10 cellular contexts compared by ENCODE assay signal in genomic region chr1:7781923-7782495, GRCh38. TPM values are rescaled to one million over a fixed set of nuclear protein-coding genes. Genes with fewer than 3 reads are reported as not detected.
DNase-seq lines count a peak whose midpoint lies in the region; ATAC-seq, FAIRE-seq and TF ChIP-seq lines count a peak whose summit lies in the region.
"Had no signal": no experiment of that assay in that cellular context is flagged by ENCODE, and none has a peak within 500 bp of the region (broad histone marks: within the 10 kb centered on the region; RNA-seq: fewer than 3 reads in every experiment).

No MANE protein-coding gene starts in this region.

- no peak overlapping the region for H4K8ac ChIP-seq in trophoblast cell (ENCODE audit: low read depth, low read length)

- H3K36me3 ChIP-seq in trophoblast cell (ENCODE audit: control insufficient read depth in 1 of 2, insufficient read depth in 2 of 2, low read length in 2 of 2): peaks cover 9 to 23% of the 10 kb centered on the region in 2 experiments

- H3K9me3 ChIP-seq in trophoblast cell (ENCODE audit: insufficient read depth, low read depth, low read length): peaks cover 5% of the 10 kb centered on the region

- H3K4me3 ChIP-seq in trophoblast cell (ENCODE audit: low read depth, low read length) (no peak overlapping the region), coronary artery (no peak overlapping the region)

- H3K27me3 Mint-ChIP-seq in Calu3 (ENCODE audit: unreplicated experiment): no peaks in the 10 kb centered on the region

- peaks cover 14% of the 10 kb centered on the region for H3K4me1 Mint-ChIP-seq in Calu3 (ENCODE audit: low read depth, unreplicated experiment)

- intact Hi-C loops in Calu3 (cut with micrococcal nuclease; ENCODE audit: unreplicated experiment): no loop called here

- H3K27ac ChIP-seq in trophoblast cell (ENCODE audit: low read depth, low read length): no peak overlapping the region
- H3K27ac ChIP-seq in coronary artery: peak overlapping the region in 1 of 2 donors; percentile 97

- peaks cover 5 to 8% of the 10 kb centered on the region in 2 experiments for H3K4me1 ChIP-seq in trophoblast cell (ENCODE audit: control insufficient read depth in 1 of 2, insufficient read depth in 2 of 2, low read length in 2 of 2)

- DNase-seq in Calu3: no peak
- peak; percentile 74 for DNase-seq in NOMO-1 treated with dmso at 0.1 percent for 144 hours (lab: John Stamatoyannopoulos, UW; ENCODE audit: unreplicated experiment)
- peak; percentile 18 for DNase-seq in central memory CD4-positive, alpha-beta T cell
- peak; percentile 84 to 88 for DNase-seq in trophoblast cell
- DNase-seq in coronary artery (ENCODE audit: low spot score): no peak
- DNase-seq in frontal cortex (ENCODE audit: low spot score in 2 of 2): no peak
- DNase-seq: DND-41, NCI-H2081 treated with DMSO at 0.1 percent for 48 hours had no signal

- no peak overlapping the region for H3K9ac ChIP-seq in trophoblast cell (ENCODE audit: low read length)

- peaks cover 6% of the 10 kb centered on the region for H3K79me1 ChIP-seq in trophoblast cell (ENCODE audit: low read length)

- no peak overlapping the region for H2AFZ ChIP-seq in trophoblast cell (ENCODE audit: insufficient read depth, low read length, poor library complexity)

- no peak overlapping the region for H2AK5ac ChIP-seq in trophoblast cell (ENCODE audit: low read length)

- no peak overlapping the region for H4K12ac ChIP-seq in trophoblast cell (ENCODE audit: low read depth, low read length)

- H3K14ac ChIP-seq in trophoblast cell (ENCODE audit: low read length): no peak overlapping the region

- peak overlapping the region; percentile 62 for H3K4me3 Mint-ChIP-seq in Calu3 (ENCODE audit: low read depth, unreplicated experiment)

- H3K4ac ChIP-seq in trophoblast cell (ENCODE audit: low read depth, low read length): no peak overlapping the region

- no CpG with 5 or more reads among the region's 16 CpGs for WGBS in trophoblast cell (ENCODE audit: extremely low coverage, insufficient coverage, insufficient read length)

- no peak overlapping the region for H3K23ac ChIP-seq in trophoblast cell (ENCODE audit: low read length)

- H3K18ac ChIP-seq in trophoblast cell (ENCODE audit: low read length): no peak overlapping the region

- no peak overlapping the region for H4K91ac ChIP-seq in trophoblast cell (ENCODE audit: low read depth, low read length)

- no peak overlapping the region for H3K4me2 ChIP-seq in trophoblast cell (ENCODE audit: low read length)

- CTCF ChIA-PET in Calu3 (lab: Charles Lee): interaction anchor here (0.7 kb wide), 1 partner anchor 1624 kb away, joined by 3 read pairs; no protein-coding TSS in a partner anchor

- no TSS peak for BruUV-seq in Calu3 (replicated peaks; lab: Mats Ljungman, UMichigan)

- no peak overlapping the region for H2BK12ac ChIP-seq in trophoblast cell (ENCODE audit: low read length)

- H2BK5ac ChIP-seq in trophoblast cell (ENCODE audit: low read depth, low read length, poor library complexity): no peak overlapping the region

- no peak for TF ChIP-seq CTCF in Calu3 (IDR thresholded peaks at IDR 0.05; ENCODE audit: unreplicated experiment)
- TF ChIP-seq CTCF in coronary artery (IDR thresholded peaks at IDR 0.05): no peak

- H3K36me3 Mint-ChIP-seq in Calu3 (ENCODE audit: insufficient read depth, unreplicated experiment): peaks cover 26% of the 10 kb centered on the region

- H2BK120ac ChIP-seq in trophoblast cell (ENCODE audit: insufficient read depth, low read length, poor library complexity): no peak overlapping the region

- no peaks in the 10 kb centered on the region for H3K9me3 Mint-ChIP-seq in Calu3 (ENCODE audit: low read depth, unreplicated experiment)

- no peak for FAIRE-seq in frontal cortex (lab: Jason Lieb, UNC)

- no peak overlapping the region for H3K27ac Mint-ChIP-seq in Calu3 (ENCODE audit: unreplicated experiment)

- peaks cover 2% of the 10 kb centered on the region for H3K79me2 ChIP-seq in trophoblast cell (ENCODE audit: control insufficient read depth, insufficient read depth, low read length, poor library complexity)

- H3K27me3 ChIP-seq in trophoblast cell (ENCODE audit: insufficient read depth, low read length): peaks cover 3% of the 10 kb centered on the region

- ATAC-seq in GM19328 (IDR thresholded peaks at IDR 0.05; ENCODE audit: unreplicated experiment): no peak
- no peak for ATAC-seq in activated CD4-positive, CD25-positive, alpha-beta regulatory T cell treated with anti-CD3 and anti-CD28 coated beads, Interleukin-2, amount 50 U/mL, for 24 hours

RNA-seq across cellular contexts. Expression of gene PER3, which starts 2.1 kb away (rescaled TPM):
- 3.7 and 3.8 TPM in 2 replicates for total RNA-seq in Calu3 (2022)
- polyA plus RNA-seq in trophoblast cell (2013): 1.4 and 1.5 TPM in 2 replicates
- 3.7 TPM for total RNA-seq in frontal cortex

RNA-seq across cellular contexts. Expression of gene VAMP3, which starts 10.9 kb away (rescaled TPM):
- total RNA-seq in Calu3 (2022) (57.8 and 65.9 TPM in 2 replicates), frontal cortex (28.9 TPM)
- 103 and 104 TPM in 2 replicates for polyA plus RNA-seq in trophoblast cell (2013)

Comparison
In these comparisons a context has a peak if more than half of its experiments do, and no peak if none do; other contexts are left out.
1. DNase-seq: peak in NOMO-1 treated with dmso at 0.1 percent for 144 hours (single experiment), central memory CD4-positive, alpha-beta T cell (single experiment) and trophoblast cell (2 of 2); none in Calu3 (single experiment), coronary artery (single experiment) and frontal cortex (0 of 2).